23 cellular contexts compared by ENCODE assay signal in the genomic region with DNA sequence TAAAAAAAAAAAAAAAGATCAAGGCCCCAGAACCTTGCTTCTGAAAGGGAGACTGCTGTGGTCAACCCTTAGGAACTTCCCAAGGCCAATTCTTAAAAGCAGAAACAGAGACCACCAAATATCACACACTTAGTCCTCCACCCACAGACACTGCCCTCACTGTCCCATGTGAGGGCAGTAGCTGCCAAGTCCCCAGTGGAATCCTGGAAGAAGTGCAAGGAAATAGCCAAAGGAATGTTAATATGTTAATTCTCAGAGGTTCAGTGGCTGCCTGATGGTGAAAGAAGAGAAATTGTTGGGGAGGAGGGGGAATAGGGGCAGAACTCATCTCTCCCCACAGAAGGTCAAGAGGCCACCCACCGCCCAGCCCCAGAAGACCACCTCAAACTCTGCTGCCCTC. TPM values are rescaled to one million over a fixed set of nuclear protein-coding genes. Genes with fewer than 3 reads are reported as not detected.
"Had no signal": no experiment of that assay in that cellular context is flagged by ENCODE, and none has a peak within 500 bp of the region (broad histone marks: within the 10 kb centered on the region; RNA-seq: fewer than 3 reads in every experiment).

No MANE protein-coding gene starts in this region.

- H3K4me3 ChIP-seq: cardiac muscle cell, gastrocnemius medialis, mucosa of descending colon, psoas muscle, skin epidermis, suprapubic skin, transverse colon had no signal

- H3K27me3 ChIP-seq: cardiac muscle cell, gastrocnemius medialis, suprapubic skin, transverse colon had no signal

- H3K4me1 ChIP-seq: gastrocnemius medialis, psoas muscle, suprapubic skin, transverse colon had no signal

- DNase-seq: activated CD4-positive, alpha-beta T cell treated with anti-CD3 and anti-CD28 coated beads for 48 hours; activated CD4-positive, CD25-positive, alpha-beta regulatory T cell; activated CD8-positive, alpha-beta T cell treated with anti-CD3 and anti-CD28 coated beads for 36 hours; activated naive CD4-positive, alpha-beta T cell; activated naive CD8-positive, alpha-beta T cell treated with anti-CD3 and anti-CD28 coated beads for 36 hours; activated T-cell treated with anti-CD3 and anti-CD28 coated beads, Interleukin-2, amount 50 U/mL, for 1 hour; amniotic stem cell; effector memory CD8-positive, alpha-beta T cell; gastrocnemius medialis; head of caudate nucleus; mucosa of descending colon; naive thymus-derived CD4-positive, alpha-beta T cell; psoas muscle; right cardiac atrium; stimulated activated naive CD8-positive, alpha-beta T cell treated with anti-CD3 and anti-CD28 coated beads, Interleukin-15, amount 100 ng/mL, for 72 hours; T-helper 9 cell; transverse colon had no signal

- H3K36me3 ChIP-seq: cardiac muscle cell, gastrocnemius medialis, suprapubic skin, transverse colon had no signal

- H3K9me3 ChIP-seq: gastrocnemius medialis, mucosa of descending colon, psoas muscle, suprapubic skin, transverse colon had no signal

- ATAC-seq: activated CD8-positive, alpha-beta T cell treated with anti-CD3 and anti-CD28 coated beads for 36 hours; activated T-helper 17 cell treated with anti-CD3 and anti-CD28 coated beads, Interleukin-2, amount 50 U/mL, for 72 hours; effector memory CD8-positive, alpha-beta T cell; gastrocnemius medialis; mucosa of descending colon; naive thymus-derived CD4-positive, alpha-beta T cell; psoas muscle; right cardiac atrium; stimulated activated naive CD8-positive, alpha-beta T cell treated with anti-CD3 and anti-CD28 coated beads, Interleukin-15, amount 100 ng/mL, for 72 hours had no signal

- H3K27ac ChIP-seq: cardiac muscle cell, gastrocnemius medialis, psoas muscle, skin epidermis, suprapubic skin, transverse colon had no signal

RNA-seq across cellular contexts. Expression of a gene that starts 23.1 kb away (rescaled TPM):
- total RNA-seq: activated CD8-positive, alpha-beta T cell treated with anti-CD3 and anti-CD28 coated beads for 36 hours; liver; osteocyte; right cardiac atrium had no signal
- polyA plus RNA-seq: cardiac muscle cell; naive thymus-derived CD4-positive, alpha-beta T cell; right cardiac atrium had no signal
